3 cellular contexts compared by ENCODE assay signal in genomic region chr12:88300931-88301330, GRCh38.
TF ChIP-seq lines count a peak whose summit lies in the region.

No MANE protein-coding gene starts in this region.

TF ChIP-seq in SK-N-SH, 30 proteins besides CTCF, POLR2A, EP300 and RAD21:
- TF ChIP-seq FOXJ3 (CRISPR knock-in tag; IDR thresholded peaks at IDR 0.05) (no peak), SMC3 (IDR thresholded peaks at IDR 0.05; ENCODE audit: low read depth, low read length) (no peak), NFIC (IDR thresholded peaks at IDR 0.05; ENCODE audit: borderline replicate concordance) (no peak), ELF1 (IDR thresholded peaks at IDR 0.05) (no peak)
TF ChIP-seq in SK-N-SH: peak in this region for 0.

TF ChIP-seq in SK-N-SH treated with all-trans-retinoic acid at 6 μM for 48 hours, 23 proteins besides CTCF, POLR2A, EP300 and RAD21:
- no peak for TF ChIP-seq ZNF70 (CRISPR knock-in tag; IDR thresholded peaks at IDR 0.05)
- no peak for TF ChIP-seq PPARA (CRISPR knock-in tag; IDR thresholded peaks at IDR 0.05; ENCODE audit: borderline replicate concordance)
- no peak for TF ChIP-seq TSHZ2 (CRISPR knock-in tag; IDR thresholded peaks at IDR 0.05)
- no peak for TF ChIP-seq RARB (CRISPR knock-in tag; IDR thresholded peaks at IDR 0.05)
- no peak for TF ChIP-seq CREB5 (CRISPR knock-in tag; IDR thresholded peaks at IDR 0.05; ENCODE audit: low read depth)
- no peak for TF ChIP-seq TCF4 (CRISPR knock-in tag; IDR thresholded peaks at IDR 0.05; ENCODE audit: borderline replicate concordance)
- no peak for TF ChIP-seq CSDC2 (CRISPR knock-in tag; IDR thresholded peaks at IDR 0.05)
- no peak for TF ChIP-seq BACH2 (CRISPR knock-in tag; IDR thresholded peaks at IDR 0.05; ENCODE audit: borderline replicate concordance)
- TF ChIP-seq OSR1 (CRISPR knock-in tag; IDR thresholded peaks at IDR 0.05), result no peak
- TF ChIP-seq ISL1 (CRISPR knock-in tag; IDR thresholded peaks at IDR 0.05), result no peak
- TF ChIP-seq SNAI2 (CRISPR knock-in tag; IDR thresholded peaks at IDR 0.05), result no peak
- TF ChIP-seq POU6F1 (CRISPR knock-in tag; IDR thresholded peaks at IDR 0.05; ENCODE audit: borderline replicate concordance, low read depth), result no peak

TF ChIP-seq in IMR-90, 13 proteins besides CTCF, POLR2A, EP300 and RAD21:
- TF ChIP-seq MAFK (IDR thresholded peaks at IDR 0.05; ENCODE audit: low read depth, low read length) (no peak), MXI1 (IDR thresholded peaks at IDR 0.05; ENCODE audit: borderline replicate concordance, low read depth, low read length) (no peak), FOS (IDR thresholded peaks at IDR 0.05; ENCODE audit: low read depth, low read length) (no peak), RFX5 (IDR thresholded peaks at IDR 0.05; ENCODE audit: low read depth, low read length) (no peak), BHLHE40 (IDR thresholded peaks at IDR 0.05; ENCODE audit: low read depth, low read length) (no peak), RCOR1 (IDR thresholded peaks at IDR 0.05; ENCODE audit: insufficient replicate concordance, low read length) (no peak), CEBPB (IDR thresholded peaks at IDR 0.05; ENCODE audit: low read depth, low read length) (no peak), SMC3 (IDR thresholded peaks at IDR 0.05; ENCODE audit: low read depth, low read length) (no peak), USF2 (IDR thresholded peaks at IDR 0.05; ENCODE audit: low read depth, low read length) (no peak), NFE2L2 (IDR thresholded peaks at IDR 0.05; ENCODE audit: low read depth, low read length) (no peak), MAZ (IDR thresholded peaks at IDR 0.05; ENCODE audit: borderline replicate concordance, low read depth, low read length) (no peak), CHD1 (IDR thresholded peaks at IDR 0.05; ENCODE audit: low read depth, low read length) (no peak), ELK1 (IDR thresholded peaks at IDR 0.05; ENCODE audit: borderline replicate concordance, low read depth, low read length) (no peak)
